Comparison of ENCODE assay signal across 1 cellular context in the genomic region with DNA sequence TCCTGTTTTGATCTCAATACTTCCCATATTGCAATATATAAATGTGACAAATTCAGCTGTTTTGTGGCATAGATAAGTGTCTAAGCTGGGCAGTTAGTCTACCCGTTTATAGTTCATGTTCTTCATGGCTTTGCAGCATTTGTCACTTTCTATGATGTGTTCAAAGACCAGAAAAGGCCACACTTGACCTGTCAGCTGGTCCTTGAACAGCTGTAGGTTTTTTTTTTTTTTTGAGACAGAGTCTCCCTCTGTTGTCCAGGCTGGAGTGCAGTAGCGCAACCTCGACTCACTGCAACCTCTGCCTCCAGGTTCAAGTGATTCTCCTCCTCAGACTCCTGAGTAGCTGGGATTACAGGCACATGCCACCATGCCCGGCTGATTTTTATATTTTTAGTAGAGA.
A peak's percentile ranks its signal among the peaks of the same experiment; 100 is the strongest.
TF ChIP-seq lines count a peak whose summit lies in the region.

No MANE protein-coding gene starts in this region.

TF ChIP-seq in HepG2, 621 proteins besides CTCF, POLR2A, EP300 and RAD21:
- no peak for TF ChIP-seq ZNF350 (CRISPR knock-in tag; IDR thresholded peaks at IDR 0.05; ENCODE audit: borderline replicate concordance, low read depth)
- TF ChIP-seq, protein P1, sequence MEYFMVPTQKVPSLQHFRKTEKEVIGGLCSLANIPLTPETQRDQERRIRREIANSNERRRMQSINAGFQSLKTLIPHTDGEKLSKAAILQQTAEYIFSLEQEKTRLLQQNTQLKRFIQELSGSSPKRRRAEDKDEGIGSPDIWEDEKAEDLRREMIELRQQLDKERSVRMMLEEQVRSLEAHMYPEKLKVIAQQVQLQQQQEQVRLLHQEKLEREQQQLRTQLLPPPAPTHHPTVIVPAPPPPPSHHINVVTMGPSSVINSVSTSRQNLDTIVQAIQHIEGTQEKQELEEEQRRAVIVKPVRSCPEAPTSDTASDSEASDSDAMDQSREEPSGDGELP (IDR thresholded peaks at IDR 0.05; ENCODE audit: borderline replicate concordance, low read depth): 0 out of 2 replicates have a peak, but pooled peaks have one; percentile 19
